Comparison of ENCODE assay signal across 23 cellular contexts in the genomic region with DNA sequence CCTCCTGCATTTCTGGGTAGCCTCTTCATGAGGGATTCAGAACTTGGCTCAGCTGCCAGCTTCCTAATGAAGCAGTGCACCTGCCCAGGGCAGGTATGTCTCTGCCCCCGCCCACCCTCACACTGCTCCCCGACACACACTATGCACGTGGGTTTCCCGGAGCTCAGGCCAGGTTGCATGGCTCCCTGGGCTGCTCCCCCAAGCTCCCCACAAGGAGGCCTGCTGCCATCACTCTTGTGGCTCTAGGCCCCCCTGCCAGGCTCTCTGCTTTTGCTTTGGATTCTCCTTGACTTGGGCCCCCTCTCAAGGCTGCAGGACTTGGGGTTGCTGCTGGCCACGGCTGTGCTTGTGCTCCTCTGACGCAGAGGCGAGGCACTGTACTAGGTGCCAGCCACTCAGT.
"Had no signal": no experiment of that assay in that cellular context is flagged by ENCODE, and none has a peak within 500 bp of the region (broad histone marks: within the 10 kb centered on the region; RNA-seq: fewer than 3 reads in every experiment).

No MANE protein-coding gene starts in this region.

- H3K27me3 Mint-ChIP-seq: memory B cell had no signal

- H3K27ac ChIP-seq: coronary artery, foreskin keratinocyte, gastroesophageal sphincter, heart left ventricle, hepatocyte, pancreas, stomach, thyroid gland had no signal

- H3K4me2 ChIP-seq: hepatocyte, smooth muscle cell had no signal

- H3K27ac Mint-ChIP-seq: effector memory CD8-positive, alpha-beta T cell; memory B cell; nephron had no signal

- ATAC-seq: effector memory CD8-positive, alpha-beta T cell; foreskin keratinocyte; gastroesophageal sphincter; heart left ventricle; pancreas; sciatic nerve had no signal

- H2AFZ ChIP-seq: hepatocyte had no signal

- H3K4me1 Mint-ChIP-seq: nephron had no signal

- H3K4me1 ChIP-seq: gastroesophageal sphincter, heart left ventricle, pancreas, stomach, thyroid gland had no signal

- H3K27me3 ChIP-seq: gastroesophageal sphincter, heart left ventricle, hepatocyte, pancreas, stomach, thyroid gland had no signal

- H3K36me3 ChIP-seq: gastroesophageal sphincter, heart left ventricle, pancreas, stomach, thyroid gland had no signal

- H3K4me3 Mint-ChIP-seq: effector memory CD8-positive, alpha-beta T cell; memory B cell; nephron had no signal

- H3K9me3 ChIP-seq: gastroesophageal sphincter, heart left ventricle, pancreas, stomach, thyroid gland had no signal

- DNase-seq: dermis blood vessel endothelial cell; effector memory CD8-positive, alpha-beta T cell; foreskin keratinocyte; heart left ventricle; occipital lobe; pancreas; retina; stimulated activated CD4-positive, alpha-beta T cell treated with anti-CD3 and anti-CD28 coated beads, Interleukin-12 subunit alpha, Interleukin-12 subunit beta, amount 100 ng/mL, for 4 hours; stimulated activated CD4-positive, alpha-beta T cell treated with anti-CD3 and anti-CD28 coated beads, Interleukin-1b, Interleukin-23, amount 100 ng/mL, for 48 hours; stimulated activated CD4-positive, alpha-beta T cell treated with anti-CD3 and anti-CD28 coated beads, Interleukin-4, amount 100 ng/mL, for 1 hour; stimulated activated CD8-positive, alpha-beta memory T cell treated with anti-CD3 and anti-CD28 coated beads, Interleukin-4, amount 100 ng/mL, for 48 hours; stimulated activated naive CD4-positive, alpha-beta T cell treated with Interleukin-2 at 50 U/mL for 16 hours; stomach; thyroid gland; trophoblast cell had no signal

- H3K79me2 ChIP-seq: hepatocyte had no signal

- H3K4me3 ChIP-seq: coronary artery, gastroesophageal sphincter, heart left ventricle, hepatocyte, lung, pancreas, smooth muscle cell, stomach, thyroid gland had no signal

- H3K9me3 Mint-ChIP-seq: effector memory CD8-positive, alpha-beta T cell; memory B cell; nephron had no signal
